Comparison of ENCODE assay signal across 12 cellular contexts in genomic region chr11:60923326-60923725, GRCh38. TPM values are rescaled to one million over a fixed set of nuclear protein-coding genes. Genes with fewer than 3 reads are reported as not detected.
A peak's percentile ranks its signal among the peaks of the same experiment; 100 is the strongest.
DNase-seq lines count a peak whose midpoint lies in the region; ATAC-seq and TF ChIP-seq lines count a peak whose summit lies in the region.
"Had no signal": no experiment of that assay in that cellular context is flagged by ENCODE, and none has a peak within 500 bp of the region (broad histone marks: within the 10 kb centered on the region; RNA-seq: fewer than 3 reads in every experiment).

No MANE protein-coding gene starts in this region.

- H2AFZ ChIP-seq in MM.1S (ENCODE audit: low read length) = no peak overlapping the region

- H3K4me1 Mint-ChIP-seq in endothelial cell (ENCODE audit: unreplicated experiment) (peaks cover 17% of the 10 kb centered on the region), type B pancreatic cell (ENCODE audit: unreplicated experiment) (peaks cover 15% of the 10 kb centered on the region)

- no peaks in the 10 kb centered on the region for H3K9me3 Mint-ChIP-seq in endothelial cell (ENCODE audit: unreplicated experiment)
- H3K9me3 Mint-ChIP-seq in type B pancreatic cell = no peaks in the 10 kb centered on the region

- no peak for ATAC-seq in Right ventricle myocardium inferior

- H3K36me3 Mint-ChIP-seq in endothelial cell (ENCODE audit: low read depth, unreplicated experiment) (peaks cover 34% of the 10 kb centered on the region), type B pancreatic cell (peaks cover 8% of the 10 kb centered on the region)

- H3K79me2 ChIP-seq in MM.1S (ENCODE audit: low read length) = peaks cover 25% of the 10 kb centered on the region

- TF ChIP-seq CTCF in left ventricle myocardium inferior (IDR thresholded peaks at IDR 0.05; ENCODE audit: borderline replicate concordance) (no peak), MM.1S (IDR thresholded peaks at IDR 0.05; ENCODE audit: low read length) (no peak), endothelial cell (IDR thresholded peaks at IDR 0.05; ENCODE audit: unreplicated experiment) (no peak), type B pancreatic cell (conservative IDR thresholded peaks at IDR 0.05) (no peak)

- peaks cover 14% of the 10 kb centered on the region; the same call in 1 of the 2 replicates for H3F3A ChIP-seq in MM.1S (ENCODE audit: insufficient read depth, low read length)

- H3K27ac ChIP-seq in left ventricle myocardium inferior (replicated peaks) = no peak overlapping the region
- H3K27ac ChIP-seq in MM.1S (ENCODE audit: low read length) = no peak overlapping the region
- H3K27ac ChIP-seq: transverse colon had no signal

- peak overlapping the region; percentile 51; the same call in 1 of the 2 replicates for H3K4me2 ChIP-seq in MM.1S (ENCODE audit: low read depth, low read length)

- H3K4me3 ChIP-seq in left ventricle myocardium inferior (no peak overlapping the region), MM.1S (ENCODE audit: low read length) (no peak overlapping the region)

- H3K4me1 ChIP-seq in left ventricle myocardium inferior (peaks cover 45% of the 10 kb centered on the region), MM.1S (ENCODE audit: low read length) (peaks cover 5% of the 10 kb centered on the region; the same call in 1 of the 2 replicates)

- H3K27me3 Mint-ChIP-seq in endothelial cell (ENCODE audit: unreplicated experiment) (peaks cover 8% of the 10 kb centered on the region), type B pancreatic cell (no peaks in the 10 kb centered on the region)

- peaks cover 23% of the 10 kb centered on the region for H4K20me1 ChIP-seq in MM.1S (ENCODE audit: insufficient read depth, low read length)

- H3K9me2 ChIP-seq in MM.1S (replicated peaks; ENCODE audit: insufficient read depth, low read length) = no peaks in the 10 kb centered on the region

- H3K9me3 ChIP-seq in left ventricle myocardium inferior (replicated peaks) (no peaks in the 10 kb centered on the region), MM.1S (replicated peaks; ENCODE audit: insufficient read depth, low read length) (no peaks in the 10 kb centered on the region)
- H3K9me3 ChIP-seq: transverse colon had no signal

- peak; percentile 13 for DNase-seq in Right ventricle myocardium inferior (ENCODE audit: missing footprints)
- DNase-seq in left ventricle myocardium inferior = no peak
- DNase-seq in MM.1S = no peak
- DNase-seq in endothelial cell (ENCODE audit: low spot score) = no peak
- DNase-seq in type B pancreatic cell (ENCODE audit: extremely low spot score, unreplicated experiment) = no peak
- DNase-seq in activated CD4-positive, alpha-beta T cell treated with anti-CD3 and anti-CD28 coated beads, Interleukin-2, amount 50 U/mL, for 48 hours = no peak
- DNase-seq in activated CD8-positive, alpha-beta memory T cell treated with anti-CD3 and anti-CD28 coated beads, Interleukin-2, amount 50 U/mL, for 4 hours = no peak
- no peak for DNase-seq in NCI-H748 treated with DMSO at 0.1 percent for 48 hours (lab: John Stamatoyannopoulos, UW)
- DNase-seq: NCI-H524 treated with DMSO at 0.1 percent for 48 hours, Right ventricle myocardium superior, transverse colon had no signal

- intact Hi-C loops in Right ventricle myocardium inferior (cut with DNase I) = loop anchor here (5.0 kb wide), 1 partner anchor 204 kb away; no protein-coding TSS in a partner anchor
- intact Hi-C loops in left ventricle myocardium inferior (cut with micrococcal nuclease) = no loop called here

- peaks cover 28% of the 10 kb centered on the region for H3K27me3 ChIP-seq in left ventricle myocardium inferior (ENCODE audit: low read depth)
- H3K27me3 ChIP-seq in MM.1S (replicated peaks; ENCODE audit: insufficient read depth, low read length) = peaks cover 22% of the 10 kb centered on the region

- H3K9ac ChIP-seq in MM.1S (ENCODE audit: low read length) = no peak overlapping the region

- H3K27ac Mint-ChIP-seq in endothelial cell (ENCODE audit: unreplicated experiment) (no peak overlapping the region), type B pancreatic cell (no peak overlapping the region)

- H3K4me3 Mint-ChIP-seq in endothelial cell (ENCODE audit: unreplicated experiment) = peak overlapping the region; percentile 82
- peak overlapping the region; percentile 69 for H3K4me3 Mint-ChIP-seq in type B pancreatic cell

- H3K36me3 ChIP-seq in left ventricle myocardium inferior (peaks cover 39% of the 10 kb centered on the region), MM.1S (replicated peaks; ENCODE audit: insufficient read depth, low read length) (peaks cover 11% of the 10 kb centered on the region)

RNA-seq across cellular contexts. Expression of gene TMEM132A, which starts 0.9 kb away (rescaled TPM):
- 6.3 TPM for total RNA-seq in Right ventricle myocardium inferior
- total RNA-seq in left ventricle myocardium inferior = 6.4 TPM
- total RNA-seq in endothelial cell (ENCODE audit: unreplicated experiment) = 164 TPM
- total RNA-seq in type B pancreatic cell (ENCODE audit: low replicate concordance) = 162 and 218 TPM in 2 replicates

RNA-seq across cellular contexts. Expression of gene TMEM109, which starts 9.4 kb away (rescaled TPM):
- 97.5 TPM for total RNA-seq in Right ventricle myocardium inferior
- total RNA-seq in left ventricle myocardium inferior = 86.7 TPM
- 95.1 TPM for total RNA-seq in endothelial cell (ENCODE audit: unreplicated experiment)
- 83.0 and 97.5 TPM in 2 replicates for total RNA-seq in type B pancreatic cell (ENCODE audit: low replicate concordance)

RNA-seq across cellular contexts. Expression of gene PRPF19, which starts 16.9 kb away (rescaled TPM):
- total RNA-seq in Right ventricle myocardium inferior = 41.1 TPM
- total RNA-seq in left ventricle myocardium inferior = 36.5 TPM
- total RNA-seq in endothelial cell (ENCODE audit: unreplicated experiment) = 163 TPM
- 105 and 120 TPM in 2 replicates for total RNA-seq in type B pancreatic cell (ENCODE audit: low replicate concordance)

RNA-seq across cellular contexts. Expression of gene SLC15A3, which starts 28.6 kb away (rescaled TPM):
- total RNA-seq in Right ventricle myocardium inferior (20.8 TPM), left ventricle myocardium inferior (15.4 TPM), endothelial cell (ENCODE audit: unreplicated experiment) (0.62 TPM), type B pancreatic cell (ENCODE audit: low replicate concordance) (2.3 and 3.5 TPM in 2 replicates)

RNA-seq across cellular contexts. Expression of gene CD6, which starts 48.2 kb away (rescaled TPM):
- total RNA-seq in Right ventricle myocardium inferior (0.22 TPM), left ventricle myocardium inferior (0.47 TPM), endothelial cell (ENCODE audit: unreplicated experiment) (0.33 TPM), type B pancreatic cell (ENCODE audit: low replicate concordance) (0.70 and 1.1 TPM in 2 replicates)
- total RNA-seq: renal cortical epithelial cell had no signal

Comparison
In these comparisons a context has a peak if more than half of its experiments do, and no peak if none do; other contexts are left out.
1. RNA of gene TMEM132A, which starts 0.9 kb away (total RNA-seq): 162 to 218 TPM in type B pancreatic cell and 164 TPM in endothelial cell (single experiment); 6.4 TPM in left ventricle myocardium inferior (single experiment) and 6.3 TPM in Right ventricle myocardium inferior (single experiment); every median in the first group is over 10 times any median in the second.